In the genomic region with DNA sequence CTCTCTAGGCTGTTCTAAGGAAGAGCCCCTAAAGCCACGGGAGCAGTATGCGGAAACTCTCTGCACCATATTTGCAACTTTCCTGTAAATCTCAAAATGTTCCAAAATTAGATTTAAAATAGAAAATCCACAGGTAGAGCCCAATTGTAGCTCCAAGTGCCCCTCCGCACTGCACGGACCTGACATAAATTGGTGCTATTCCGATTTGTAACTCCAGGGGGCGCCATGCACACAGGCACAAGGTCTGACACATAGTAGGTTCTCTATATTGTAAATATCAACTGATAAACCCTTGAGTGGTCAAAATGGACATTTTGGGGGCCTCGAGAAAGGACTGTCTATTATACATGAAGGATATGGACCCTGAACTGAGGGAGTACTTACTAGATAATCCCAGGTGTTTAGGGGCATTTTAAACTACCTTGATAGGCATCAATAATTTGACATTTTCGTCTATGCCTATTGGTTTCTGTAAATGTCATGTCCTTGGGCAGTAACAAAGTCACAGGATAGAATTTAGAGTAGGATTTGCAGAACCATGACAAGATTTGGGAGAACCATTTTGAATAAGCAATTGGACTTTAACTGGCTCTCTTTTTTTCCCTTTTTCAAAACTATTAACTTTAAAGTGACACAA, we compare ENCODE assay signal across 1 cellular context.
TF ChIP-seq lines count a peak whose summit lies in the region.

No MANE protein-coding gene starts in this region.

TF ChIP-seq in endothelial cell of umbilical vein, 7 proteins besides CTCF, POLR2A, EP300 and RAD21 (continued from another document):
- TF ChIP-seq, protein P1, sequence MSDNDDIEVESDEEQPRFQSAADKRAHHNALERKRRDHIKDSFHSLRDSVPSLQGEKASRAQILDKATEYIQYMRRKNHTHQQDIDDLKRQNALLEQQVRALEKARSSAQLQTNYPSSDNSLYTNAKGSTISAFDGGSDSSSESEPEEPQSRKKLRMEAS (IDR thresholded peaks at IDR 0.05; ENCODE audit: insufficient read depth, insufficient read length), result no peak
- no peak for TF ChIP-seq MYC (IDR thresholded peaks at IDR 0.05; ENCODE audit: low read depth, low read length)
- TF ChIP-seq GATA2 (IDR thresholded peaks at IDR 0.05; ENCODE audit: insufficient read depth, insufficient read length, low read depth, low read length), result no peak
- TF ChIP-seq JUN (IDR thresholded peaks at IDR 0.05; ENCODE audit: borderline replicate concordance, insufficient read depth, insufficient read length, low read depth), result no peak
